8 cellular contexts compared by ENCODE assay signal in the genomic region with DNA sequence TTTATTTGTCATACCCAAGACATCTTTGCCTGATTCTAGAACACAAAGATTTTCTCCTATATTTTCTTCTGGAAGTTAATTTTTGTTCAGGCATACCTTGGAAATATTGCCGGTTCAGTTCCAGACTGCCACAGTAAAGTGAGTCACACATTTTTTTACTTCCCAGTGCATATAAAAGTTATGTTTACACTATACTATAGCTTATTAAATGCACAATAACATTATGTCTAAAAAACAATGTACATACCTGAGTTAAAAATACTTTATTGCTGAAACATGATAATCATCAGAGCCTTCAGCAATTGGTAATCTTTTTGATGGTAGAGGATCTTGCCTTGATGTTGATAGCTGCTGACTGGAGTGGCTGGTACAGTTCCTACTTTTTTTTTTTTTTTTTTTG. TPM values are rescaled to one million over a fixed set of nuclear protein-coding genes. Genes with fewer than 3 reads are reported as not detected.
"Had no signal": no experiment of that assay in that cellular context is flagged by ENCODE, and none has a peak within 500 bp of the region (broad histone marks: within the 10 kb centered on the region; RNA-seq: fewer than 3 reads in every experiment).

No MANE protein-coding gene starts in this region.

- H2AFZ ChIP-seq: GM23338 had no signal

- ATAC-seq: GM23338 had no signal

- H3K4me2 ChIP-seq: GM23338 had no signal

- H3K4me3 ChIP-seq: GM23338 had no signal

- FAIRE-seq: H1, H54, HTR-8/SVneo had no signal

- DNase-seq: H9, HCEC 1CT, IMR-90 had no signal

RNA-seq across cellular contexts. Expression of gene SMCP, which starts 10.0 kb away (rescaled TPM):
- total RNA-seq: GM23338, H1, H9, HT-29, IMR-90 had no signal
- polyA plus RNA-seq: GM23338, H1, IMR-90 had no signal

RNA-seq across cellular contexts. Expression of gene IVL, which starts 20.2 kb away (rescaled TPM):
- total RNA-seq: GM23338, H1, H9, IMR-90 had no signal
- polyA plus RNA-seq: GM23338, H1, IMR-90 had no signal

RNA-seq across cellular contexts. Expression of gene LCE7A, which starts 28.3 kb away (rescaled TPM):
- total RNA-seq: GM23338, H1, H9, HT-29, IMR-90 had no signal
- polyA plus RNA-seq: GM23338, H1, IMR-90 had no signal

RNA-seq across cellular contexts. Expression of gene LCE6A, which starts 45.5 kb away (rescaled TPM):
- total RNA-seq: GM23338, H1, H9, HT-29, IMR-90 had no signal
- polyA plus RNA-seq: GM23338, H1, IMR-90 had no signal

RNA-seq across cellular contexts. Expression of gene SPRR5, which starts 58.9 kb away (rescaled TPM):
- total RNA-seq: GM23338, H1, H9, HT-29, IMR-90 had no signal
- polyA plus RNA-seq: GM23338, H1, IMR-90 had no signal
